Comparison of ENCODE assay signal across 1 cellular context in genomic region chrX:110175146-110175545, GRCh38.
TF ChIP-seq lines count a peak whose summit lies in the region.

No MANE protein-coding gene starts in this region.

TF ChIP-seq in WTC11, 78 proteins besides CTCF, POLR2A, EP300 and RAD21 (continued from another document):
- TF ChIP-seq USF1 (CRISPR knock-in tag; IDR thresholded peaks at IDR 0.05) (no peak), KAT7 (CRISPR knock-in tag; IDR thresholded peaks at IDR 0.05; ENCODE audit: borderline replicate concordance) (no peak), SMAD4 (CRISPR knock-in tag; IDR thresholded peaks at IDR 0.05) (no peak)
